ENCODE assay signal across 8 cellular contexts in the genomic region with DNA sequence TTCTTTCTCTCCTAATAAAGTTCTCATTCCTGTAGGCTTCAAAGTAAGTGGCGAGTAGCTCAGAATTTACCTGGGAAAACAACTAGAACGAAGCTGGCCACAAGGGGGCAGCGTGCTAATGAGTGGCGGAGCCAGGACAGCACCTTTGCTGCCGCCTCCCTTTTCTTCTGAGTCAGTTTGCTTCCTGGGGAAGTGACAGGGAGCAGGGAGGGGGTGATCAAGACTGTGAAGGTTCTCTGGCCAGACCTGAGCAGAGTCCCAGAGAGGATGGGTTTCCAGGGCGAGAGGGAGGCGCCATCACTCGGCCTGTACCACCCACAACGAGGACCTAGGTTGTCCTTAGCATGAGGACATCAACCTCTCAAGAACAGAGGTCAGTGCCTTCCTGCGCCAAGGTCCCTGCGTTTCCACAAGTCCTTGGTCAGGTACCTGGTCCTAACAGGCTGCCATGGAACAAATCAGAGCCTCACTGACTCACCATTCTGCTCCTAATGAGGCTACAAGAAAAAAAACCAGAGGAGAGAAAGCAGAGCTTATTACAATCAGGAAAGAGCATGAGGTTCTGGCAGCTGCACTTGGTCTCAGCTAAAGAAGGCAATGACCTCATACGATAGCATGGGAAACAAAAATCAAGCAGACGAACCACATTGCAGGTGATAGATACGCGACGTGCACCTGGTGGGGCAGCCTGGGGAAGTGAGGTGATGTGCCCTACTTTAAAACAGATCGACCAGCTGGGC.
DNase-seq lines count a peak whose midpoint lies in the region; ATAC-seq and TF ChIP-seq lines count a peak whose summit lies in the region.

No MANE protein-coding gene starts in this region.

- H3K9me3 ChIP-seq in Loucy (ENCODE audit: insufficient read depth, low read depth, low read length), result no peaks in the 10 kb centered on the region

- no peaks in the 10 kb centered on the region for H3K36me3 ChIP-seq in Loucy (ENCODE audit: insufficient read depth, low read length)

- H3K4me1 ChIP-seq in Loucy (ENCODE audit: insufficient read depth, low read length, poor library complexity, severe bottlenecking), result peaks cover 6% of the 10 kb centered on the region

- H3K27ac Mint-ChIP-seq in naive thymus-derived CD8-positive, alpha-beta T cell, result peak overlapping the region; percentile 77 to 97 (median 93)
- H3K27ac Mint-ChIP-seq in stimulated activated effector memory CD8-positive, alpha-beta T cell treated with anti-CD3 and anti-CD28 coated beads, Interleukin-12 subunit alpha, Interleukin-12 subunit beta, amount 100 ng/mL, for 72 hours, result peak overlapping the region; percentile 76

- DNase-seq in AG09319 (ENCODE audit: extremely low read depth, low read depth) (no peak), RKO (ENCODE audit: low spot score) (peak; percentile 80), activated T-helper 1 cell treated with Interleukin-2 at 50 U/mL for 16 hours (ENCODE audit: low read depth) (peak; percentile 70), fibroblast of mammary gland (ENCODE audit: low read depth) (peak; percentile 84)
- DNase-seq in naive thymus-derived CD8-positive, alpha-beta T cell, result peak; percentile 70 to 92 (median 81)
- peak; percentile 82 to 90 for DNase-seq in stimulated activated effector memory CD8-positive, alpha-beta T cell treated with anti-CD3 and anti-CD28 coated beads, Interleukin-12 subunit alpha, Interleukin-12 subunit beta, amount 100 ng/mL, for 72 hours (ENCODE audit: low spot score in 2 of 2)

- peak overlapping the region; percentile 31 to 81 (median 71) for H3K4me3 Mint-ChIP-seq in naive thymus-derived CD8-positive, alpha-beta T cell
- H3K4me3 Mint-ChIP-seq in stimulated activated effector memory CD8-positive, alpha-beta T cell treated with anti-CD3 and anti-CD28 coated beads, Interleukin-12 subunit alpha, Interleukin-12 subunit beta, amount 100 ng/mL, for 72 hours, result peak overlapping the region; percentile 52

- no peaks in the 10 kb centered on the region for H3K27me3 ChIP-seq in Loucy (ENCODE audit: insufficient read depth, low read length, poor library complexity, severe bottlenecking)

- no peaks in the 10 kb centered on the region for H3K36me3 Mint-ChIP-seq in naive thymus-derived CD8-positive, alpha-beta T cell
- no peaks in the 10 kb centered on the region for H3K36me3 Mint-ChIP-seq in stimulated activated effector memory CD8-positive, alpha-beta T cell treated with anti-CD3 and anti-CD28 coated beads, Interleukin-12 subunit alpha, Interleukin-12 subunit beta, amount 100 ng/mL, for 72 hours

- H3F3A ChIP-seq in Loucy (ENCODE audit: low read depth), result no peaks in the 10 kb centered on the region

- peaks cover 13 to 22% (median 17%) of the 10 kb centered on the region in 4 donors for H3K4me1 Mint-ChIP-seq in naive thymus-derived CD8-positive, alpha-beta T cell
- peaks cover 22% of the 10 kb centered on the region for H3K4me1 Mint-ChIP-seq in stimulated activated effector memory CD8-positive, alpha-beta T cell treated with anti-CD3 and anti-CD28 coated beads, Interleukin-12 subunit alpha, Interleukin-12 subunit beta, amount 100 ng/mL, for 72 hours

- H3K27me3 Mint-ChIP-seq in naive thymus-derived CD8-positive, alpha-beta T cell, result peaks cover 0 to 16% (median 3%) of the 10 kb centered on the region in 5 donors

- TF ChIP-seq CTCF in AG09319 (IDR thresholded peaks at IDR 0.05; ENCODE audit: low read depth, low read length), result peak; percentile 71
- peak; percentile 87 for TF ChIP-seq CTCF in Loucy (conservative IDR thresholded peaks at IDR 0.05; ENCODE audit: low read length)
- peak; percentile 75 for TF ChIP-seq CTCF in fibroblast of mammary gland (conservative IDR thresholded peaks at IDR 0.05; ENCODE audit: control insufficient read depth, insufficient read depth, low read depth, low read length)

- no peaks in the 10 kb centered on the region for H3K79me2 ChIP-seq in Loucy (ENCODE audit: insufficient read depth, low read length)

- no peak overlapping the region for H3K9ac ChIP-seq in Loucy (ENCODE audit: low read depth, low read length, poor library complexity, severe bottlenecking)

- peak; percentile 77 for ATAC-seq in GM19395 (IDR thresholded peaks at IDR 0.05; ENCODE audit: unreplicated experiment)
- ATAC-seq in naive thymus-derived CD8-positive, alpha-beta T cell, result peak; percentile 81 to 83
- ATAC-seq in stimulated activated effector memory CD8-positive, alpha-beta T cell treated with anti-CD3 and anti-CD28 coated beads, Interleukin-12 subunit alpha, Interleukin-12 subunit beta, amount 100 ng/mL, for 72 hours, result peak; percentile 85

- H4K20me1 ChIP-seq in Loucy (ENCODE audit: insufficient read depth, low read length, poor library complexity, severe bottlenecking), result no peaks in the 10 kb centered on the region

- H2AFZ ChIP-seq in Loucy (ENCODE audit: low read length), result peak overlapping the region; percentile 79

- H3K4me2 ChIP-seq in Loucy (ENCODE audit: low read depth, low read length, poor library complexity, severe bottlenecking), result peak overlapping the region; percentile 19

- POLR2A ChIA-PET in naive thymus-derived CD8-positive, alpha-beta T cell (lab: Charles Lee), result interaction anchor here (0.7 to 4.2 kb wide), 8 partner anchors 10 to 195 kb away, joined by 3 to 50 read pairs (median 3); a partner anchor contains a TSS

- H3K9me3 Mint-ChIP-seq in naive thymus-derived CD8-positive, alpha-beta T cell, result no peaks in the 10 kb centered on the region
- H3K9me3 Mint-ChIP-seq in stimulated activated effector memory CD8-positive, alpha-beta T cell treated with anti-CD3 and anti-CD28 coated beads, Interleukin-12 subunit alpha, Interleukin-12 subunit beta, amount 100 ng/mL, for 72 hours, result no peaks in the 10 kb centered on the region

- H3K9me2 ChIP-seq in Loucy (replicated peaks; ENCODE audit: low read depth, low read length), result no peaks in the 10 kb centered on the region

- H3K4me3 ChIP-seq in Loucy (ENCODE audit: low read length, poor library complexity, severe bottlenecking), result no peak overlapping the region
- no peak overlapping the region for H3K4me3 ChIP-seq in fibroblast of mammary gland (ENCODE audit: control insufficient read depth, low read depth, low read length)
